ENCODE assay signal across 8 cellular contexts in genomic region chr10:97401455-97401919, GRCh38. TPM values are rescaled to one million over a fixed set of nuclear protein-coding genes. Genes with fewer than 3 reads are reported as not detected.
DNase-seq lines count a peak whose midpoint lies in the region; ATAC-seq and TF ChIP-seq lines count a peak whose summit lies in the region.

No MANE protein-coding gene starts in this region.

- BruUV-seq in OCI-LY7 (replicated peaks; lab: Mats Ljungman, UMichigan), result no TSS peak

- peak overlapping the region; percentile 94 to 99 (median 99) for H3K27ac Mint-ChIP-seq in CD4-positive, alpha-beta memory T cell
- H3K27ac Mint-ChIP-seq in endodermal cell, result peak overlapping the region; percentile 97

- no peaks in the 10 kb centered on the region for H3K9me2 ChIP-seq in OCI-LY7 (ENCODE audit: insufficient read depth, low read length)

- intact Hi-C loops in CD4-positive, alpha-beta memory T cell (cut with micrococcal nuclease), result loop anchor here (1.0 to 2.0 kb wide), 7 partner anchors 25 to 239 kb away; partner anchors contain the start of genes ARHGAP19, EXOSC1, FRAT1 and FRAT2
- intact Hi-C loops in OCI-LY7 (cut with micrococcal nuclease; ENCODE audit: unreplicated experiment), result loop anchor here (5.0 kb wide), 2 partner anchors 69 to 124 kb away; partner anchors contain the start of gene FRAT2

- no peaks in the 10 kb centered on the region for H3K9me3 Mint-ChIP-seq in CD4-positive, alpha-beta memory T cell
- no peaks in the 10 kb centered on the region for H3K9me3 Mint-ChIP-seq in endodermal cell

- H3K9ac ChIP-seq in endodermal cell (ENCODE audit: extremely low read depth, low read length, poor library complexity, severe bottlenecking), result no peak overlapping the region

- ATAC-seq in GM18502 (IDR thresholded peaks at IDR 0.05; ENCODE audit: poor library complexity, unreplicated experiment), result no peak
- no peak for ATAC-seq in GM21528 (IDR thresholded peaks at IDR 0.05; ENCODE audit: low FRiP score, unreplicated experiment)
- no peak for ATAC-seq in GM18511 (IDR thresholded peaks at IDR 0.05; ENCODE audit: unreplicated experiment)
- ATAC-seq in GM19463 (IDR thresholded peaks at IDR 0.05; ENCODE audit: unreplicated experiment), result no peak

- H3K36me3 ChIP-seq in CD4-positive, alpha-beta memory T cell (ENCODE audit: insufficient read depth, low read length), result no peaks in the 10 kb centered on the region
- H3K36me3 ChIP-seq in OCI-LY7 (ENCODE audit: insufficient read depth, low read length), result peaks cover 20% of the 10 kb centered on the region
- peaks cover 10% of the 10 kb centered on the region for H3K36me3 ChIP-seq in endodermal cell (ENCODE audit: control insufficient read depth, insufficient read depth, low read length)
- H3K36me3 ChIP-seq in osteoblast (ENCODE audit: insufficient read depth, low read length), result peaks cover 18% of the 10 kb centered on the region

- H3K4me2 ChIP-seq in OCI-LY7 (ENCODE audit: low read length) (peak overlapping the region; percentile 88), osteoblast (ENCODE audit: insufficient read depth, low read length) (peak overlapping the region; percentile 100)

- POLR2A ChIA-PET in CD4-positive, alpha-beta memory T cell (lab: Charles Lee; ENCODE audit: partially characterized antibody), result interaction anchor here (0.8 to 2.2 kb wide), 17 partner anchors 9 to 240 kb away, joined by 3 to 28 read pairs (median 4); partner anchors contain the start of genes ARHGAP19, FRAT1, FRAT2 and UBTD1
- POLR2A ChIA-PET in OCI-LY7 (lab: Charles Lee), result interaction anchor here (0.7 to 1.5 kb wide), 9 partner anchors 9 to 123 kb away, joined by 3 to 9 read pairs (median 5); no protein-coding TSS in a partner anchor

- H2AFZ ChIP-seq in OCI-LY7 (ENCODE audit: low read length) (peak overlapping the region; percentile 92), osteoblast (ENCODE audit: low read length) (peak overlapping the region; percentile 87)

- TF ChIP-seq CTCF in OCI-LY7 (conservative IDR thresholded peaks at IDR 0.05; ENCODE audit: low read length) (no peak), endodermal cell (conservative IDR thresholded peaks at IDR 0.05) (no peak), osteoblast (IDR thresholded peaks at IDR 0.05; ENCODE audit: extremely low read depth, low read depth, low read length) (no peak)

- H3K27me3 ChIP-seq in CD4-positive, alpha-beta memory T cell (ENCODE audit: insufficient read depth, low read length), result no peaks in the 10 kb centered on the region
- H3K27me3 ChIP-seq in endodermal cell (ENCODE audit: control insufficient read depth, insufficient read depth, low read length, poor library complexity, severe bottlenecking) (no peaks in the 10 kb centered on the region), osteoblast (ENCODE audit: insufficient read depth, low read length) (no peaks in the 10 kb centered on the region)

- WGBS in endodermal cell (ENCODE audit: insufficient coverage in 1 of 2, insufficient read length in 1 of 2), 2 experiments, result 80 to 85% methylated on average over 12 to 13 of the region's 13 CpGs

- CTCF ChIA-PET in CD4-positive, alpha-beta memory T cell (lab: Charles Lee; ENCODE audit: partially characterized antibody), result interaction anchor here (0.9 to 4.9 kb wide), 13 partner anchors 12 to 127 kb away, joined by 3 to 40 read pairs (median 6); partner anchors contain the start of gene FRAT1
- CTCF ChIA-PET in OCI-LY7 (lab: Charles Lee; ENCODE audit: unreplicated experiment), result no interaction called here

- H3K4me3 Mint-ChIP-seq in CD4-positive, alpha-beta memory T cell, result peak overlapping the region; percentile 95 to 99 (median 96)
- peak overlapping the region; percentile 93 for H3K4me3 Mint-ChIP-seq in endodermal cell

- peak overlapping the region; percentile 71 for H3K4me3 ChIP-seq in CD4-positive, alpha-beta memory T cell (ENCODE audit: low read length in 2 of 2)
- H3K4me3 ChIP-seq in OCI-LY7 (ENCODE audit: low read depth, low read length, poor library complexity, severe bottlenecking) (peak overlapping the region; percentile 84), endodermal cell (ENCODE audit: low read length) (peak overlapping the region; percentile 98), osteoblast (ENCODE audit: insufficient read depth, low read length) (peak overlapping the region; percentile 97)

- H4K20me1 ChIP-seq in OCI-LY7 (ENCODE audit: insufficient read depth, low read length) (no peaks in the 10 kb centered on the region), osteoblast (ENCODE audit: insufficient read depth, low read length) (peaks cover 3% of the 10 kb centered on the region)

- no peak for DNase-seq in CD4-positive, alpha-beta memory T cell
- no peak for DNase-seq in OCI-LY7 (ENCODE audit: low spot score)
- no peak for DNase-seq in endodermal cell
- DNase-seq in osteoblast (ENCODE audit: insufficient read length, low spot score, missing footprints), result no peak

- peaks cover 0 to 10% of the 10 kb centered on the region in 2 donors for H3K36me3 Mint-ChIP-seq in CD4-positive, alpha-beta memory T cell
- peaks cover 2% of the 10 kb centered on the region for H3K36me3 Mint-ChIP-seq in endodermal cell (ENCODE audit: low read depth)

- H3K79me2 ChIP-seq in OCI-LY7 (ENCODE audit: insufficient read depth, low read depth, low read length), result peaks cover 24% of the 10 kb centered on the region; the same call in 1 of the 2 replicates
- H3K79me2 ChIP-seq in osteoblast (ENCODE audit: insufficient read depth, low read length), result peaks cover 13% of the 10 kb centered on the region

- peak overlapping the region; percentile 88 for H3K27ac ChIP-seq in CD4-positive, alpha-beta memory T cell (ENCODE audit: low read depth, low read length)
- H3K27ac ChIP-seq in OCI-LY7 (ENCODE audit: low read depth, low read length, poor library complexity, severe bottlenecking) (peak overlapping the region; percentile 29), endodermal cell (ENCODE audit: low read depth, low read length) (peak overlapping the region; percentile 48), osteoblast (ENCODE audit: low read depth, low read length) (peak overlapping the region; percentile 97)

- H3K9me3 ChIP-seq in CD4-positive, alpha-beta memory T cell (ENCODE audit: control insufficient read depth in 1 of 2, low read length in 2 of 2), result no peaks in the 10 kb centered on the region
- no peaks in the 10 kb centered on the region for H3K9me3 ChIP-seq in OCI-LY7 (ENCODE audit: low read length)
- no peaks in the 10 kb centered on the region for H3K9me3 ChIP-seq in endodermal cell (ENCODE audit: control insufficient read depth, low read length)
- H3K9me3 ChIP-seq in osteoblast (ENCODE audit: low read depth, low read length), result no peaks in the 10 kb centered on the region

- peaks cover 11 to 23% (median 15%) of the 10 kb centered on the region in 4 donors for H3K4me1 Mint-ChIP-seq in CD4-positive, alpha-beta memory T cell
- H3K4me1 Mint-ChIP-seq in endodermal cell, result peaks cover 9% of the 10 kb centered on the region

- H3K27me3 Mint-ChIP-seq in CD4-positive, alpha-beta memory T cell, result no peaks in the 10 kb centered on the region
- H3K27me3 Mint-ChIP-seq in endodermal cell (ENCODE audit: insufficient read depth), result no peaks in the 10 kb centered on the region

- H3K4me1 ChIP-seq in CD4-positive, alpha-beta memory T cell (ENCODE audit: insufficient read depth, low read length), result peaks cover 15% of the 10 kb centered on the region
- H3K4me1 ChIP-seq in OCI-LY7 (ENCODE audit: insufficient read depth, low read length, poor library complexity, severe bottlenecking) (peaks cover 11% of the 10 kb centered on the region), endodermal cell (ENCODE audit: control insufficient read depth, insufficient read depth, low read length) (peaks cover 5% of the 10 kb centered on the region), osteoblast (ENCODE audit: insufficient read depth, low read length) (peaks cover 7% of the 10 kb centered on the region)

RNA-seq across cellular contexts. Expression of gene RRP12, which starts 0.3 kb away (rescaled TPM):
- 10 to 100 TPM; 18.2 to 20.0 TPM for total RNA-seq in CD4-positive, alpha-beta memory T cell
- 1 to 10 TPM; 6.3 to 7.7 TPM for polyA plus RNA-seq in CD4-positive, alpha-beta memory T cell
- total RNA-seq in OCI-LY7 (2014; rRNA removed; shearing (Covaris generic)), result 32.1 and 38.6 TPM in 2 replicates
- total RNA-seq in OCI-LY7 (2022), result 32.7 and 39.3 TPM in 2 replicates
- total RNA-seq in endodermal cell, result 10 to 100 TPM; 33.0 to 34.7 TPM
- 21.2 TPM for polyA plus RNA-seq in endodermal cell (2013, experiment 1 of 2)
- polyA plus RNA-seq in endodermal cell (2013, experiment 2 of 2), result 17.7 TPM
- total RNA-seq in osteoblast, result 15.0 and 15.9 TPM in 2 replicates

RNA-seq across cellular contexts. Expression of gene PGAM1, which starts 24.5 kb away (rescaled TPM):
- 100 to 1,000 TPM in 1 of 2 experiments, 10 to 100 TPM in 1; 95.7 to 102 TPM for total RNA-seq in CD4-positive, alpha-beta memory T cell
- 100 to 1,000 TPM; 300 to 371 TPM for polyA plus RNA-seq in CD4-positive, alpha-beta memory T cell
- total RNA-seq in OCI-LY7 (2014; rRNA removed; shearing (Covaris generic)), result 243 and 289 TPM in 2 replicates
- total RNA-seq in OCI-LY7 (2022), result 286 and 467 TPM in 2 replicates
- 100 to 1,000 TPM; 490 to 499 TPM for total RNA-seq in endodermal cell
- 541 TPM for polyA plus RNA-seq in endodermal cell (2013, experiment 1 of 2)
- 508 TPM for polyA plus RNA-seq in endodermal cell (2013, experiment 2 of 2)
- total RNA-seq in osteoblast, result 256 and 330 TPM in 2 replicates

RNA-seq across cellular contexts. Expression of gene EXOSC1, which starts 44.3 kb away (rescaled TPM):
- 10 to 100 TPM; 60.6 to 62.7 TPM for total RNA-seq in CD4-positive, alpha-beta memory T cell
- polyA plus RNA-seq in CD4-positive, alpha-beta memory T cell, result 10 to 100 TPM; 93.3 to 93.7 TPM
- 46.8 and 59.6 TPM in 2 replicates for total RNA-seq in OCI-LY7 (2014; rRNA removed; shearing (Covaris generic))
- total RNA-seq in OCI-LY7 (2022) (54.8 and 56.2 TPM in 2 replicates), endodermal cell (10 to 100 TPM; 48.9 to 55.6 TPM), osteoblast (40.2 and 47.4 TPM in 2 replicates)
- 57.7 TPM for polyA plus RNA-seq in endodermal cell (2013, experiment 1 of 2)
- polyA plus RNA-seq in endodermal cell (2013, experiment 2 of 2), result 54.7 TPM

RNA-seq across cellular contexts. Expression of gene ZDHHC16, which starts 44.5 kb away (rescaled TPM):
- 10 to 100 TPM; 29.6 to 29.7 TPM for total RNA-seq in CD4-positive, alpha-beta memory T cell
- 10 to 100 TPM; 33.9 to 52.1 TPM for polyA plus RNA-seq in CD4-positive, alpha-beta memory T cell
- total RNA-seq in OCI-LY7 (2014; rRNA removed; shearing (Covaris generic)), result 28.7 and 31.0 TPM in 2 replicates
- total RNA-seq in OCI-LY7 (2022), result 35.8 and 38.4 TPM in 2 replicates
- 10 to 100 TPM; 44.5 to 53.6 TPM for total RNA-seq in endodermal cell
- polyA plus RNA-seq in endodermal cell (2013, experiment 1 of 2), result 39.3 TPM
- polyA plus RNA-seq in endodermal cell (2013, experiment 2 of 2), result 34.4 TPM
- 39.8 and 45.1 TPM in 2 replicates for total RNA-seq in osteoblast

Comparison
In these comparisons a context has a peak if more than half of its experiments do, and no peak if none do; other contexts are left out.
1. H3K27ac ChIP-seq: peak in every context shown above with its lines; median percentile 97 in osteoblast; 88 in CD4-positive, alpha-beta memory T cell; 48 in endodermal cell; 29 in OCI-LY7.